17 cellular contexts compared by ENCODE assay signal in genomic region chr5:3963662-3964061, GRCh38.
DNase-seq lines count a peak whose midpoint lies in the region; ATAC-seq and TF ChIP-seq lines count a peak whose summit lies in the region.
"Had no signal": no experiment of that assay in that cellular context is flagged by ENCODE, and none has a peak within 500 bp of the region (broad histone marks: within the 10 kb centered on the region; RNA-seq: fewer than 3 reads in every experiment).

No MANE protein-coding gene starts in this region.

- H3K36me3 ChIP-seq in BLaER1, result no peaks in the 10 kb centered on the region
- H3K36me3 ChIP-seq in DND-41 (ENCODE audit: insufficient read depth, low read length), result no peaks in the 10 kb centered on the region
- H3K36me3 ChIP-seq in esophagus squamous epithelium, result no peaks in the 10 kb centered on the region

- WGBS in esophagus squamous epithelium, 2 donors, result 82 to 90% methylated on average over 1 of the region's 1 CpG

- ATAC-seq in DND-41 (ENCODE audit: insufficient read depth, low read depth), result peak; percentile 66
- ATAC-seq: A549; CD8-positive, alpha-beta T cell; GM12878 had no signal

- H3K27me3 ChIP-seq in BLaER1 (no peaks in the 10 kb centered on the region), DND-41 (ENCODE audit: insufficient read depth, low read length, poor library complexity) (no peaks in the 10 kb centered on the region), esophagus squamous epithelium (no peaks in the 10 kb centered on the region)

- H3K9me3 ChIP-seq in BLaER1 (peaks cover 19% of the 10 kb centered on the region), DND-41 (ENCODE audit: insufficient read depth, low read length, severe bottlenecking) (peaks cover 17% of the 10 kb centered on the region), esophagus squamous epithelium (peaks cover 0 to 4% (median 0%) of the 10 kb centered on the region in 3 donors)
- H3K9me3 ChIP-seq: A549, Caco-2 had no signal

- TF ChIP-seq POLR2A in esophagus squamous epithelium (IDR thresholded peaks at IDR 0.05), result no peak

- H3K9ac ChIP-seq in BLaER1, result no peak overlapping the region
- H3K9ac ChIP-seq in DND-41 (ENCODE audit: low read depth, low read length), result no peak overlapping the region

- no peak overlapping the region for H3K4me3 ChIP-seq in BLaER1
- no peak overlapping the region for H3K4me3 ChIP-seq in DND-41 (ENCODE audit: low read depth in 1 of 2, low read length in 2 of 2)
- H3K4me3 ChIP-seq in esophagus squamous epithelium, result no peak overlapping the region
- H3K4me3 ChIP-seq: A549, GM12878 had no signal

- DNase-seq in DND-41 (no peak), OCI-M1 (lab: John Stamatoyannopoulos, UW) (peak; percentile 73), esophagus squamous epithelium (lab: John Stamatoyannopoulos, UW) (no peak), SHP77 (lab: John Stamatoyannopoulos, UW) (no peak)
- DNase-seq: AML-193; Caco-2; Calu3; CD4-positive, alpha-beta T cell; CD8-positive, alpha-beta T cell; DMS79 treated with DMSO at 0.1 percent for 48 hours; EL; GDM1 had no signal

- H4K20me1 ChIP-seq in BLaER1, result no peaks in the 10 kb centered on the region
- H4K20me1 ChIP-seq in DND-41 (ENCODE audit: insufficient read depth, low read length), result no peaks in the 10 kb centered on the region

- H3K4me1 ChIP-seq in BLaER1, result peaks cover 53% of the 10 kb centered on the region
- H3K4me1 ChIP-seq in DND-41 (ENCODE audit: insufficient read depth, low read length), result peaks cover 34% of the 10 kb centered on the region
- H3K4me1 ChIP-seq in esophagus squamous epithelium, result no peaks in the 10 kb centered on the region
- H3K4me1 ChIP-seq: A549, Caco-2 had no signal

- intact Hi-C loops in esophagus squamous epithelium (cut with DNase I), result no loop called here

- H3K79me2 ChIP-seq in DND-41 (ENCODE audit: insufficient read depth, low read length), result no peaks in the 10 kb centered on the region

- H2AFZ ChIP-seq in DND-41 (ENCODE audit: low read depth, low read length), result no peak overlapping the region

- TF ChIP-seq CTCF in DND-41 (IDR thresholded peaks at IDR 0.05; ENCODE audit: borderline replicate concordance, extremely low read depth, low read length, poor library complexity, severe bottlenecking) (no peak), esophagus squamous epithelium (IDR thresholded peaks at IDR 0.05) (no peak)

- H3K4me2 ChIP-seq in BLaER1 (peak overlapping the region; percentile 86; the same call in 1 of the 2 replicates), DND-41 (ENCODE audit: insufficient read depth, low read length) (peak overlapping the region; percentile 14; the same call in 1 of the 2 replicates)
- H3K4me2 ChIP-seq: A549 had no signal

- no peak overlapping the region for H3K27ac ChIP-seq in BLaER1
- peak overlapping the region; percentile 80 for H3K27ac ChIP-seq in DND-41 (ENCODE audit: low read length)
- no peak overlapping the region for H3K27ac ChIP-seq in esophagus squamous epithelium
- H3K27ac ChIP-seq: 22Rv1, A549, C4-2B had no signal
